Comparison of ENCODE assay signal across 1 cellular context in genomic region chr19:50821622-50822021, GRCh38.
TF ChIP-seq lines count a peak whose summit lies in the region.

No MANE protein-coding gene starts in this region.

TF ChIP-seq in K562, 482 proteins besides CTCF, POLR2A, EP300 and RAD21:
- TF ChIP-seq, protein P1, sequence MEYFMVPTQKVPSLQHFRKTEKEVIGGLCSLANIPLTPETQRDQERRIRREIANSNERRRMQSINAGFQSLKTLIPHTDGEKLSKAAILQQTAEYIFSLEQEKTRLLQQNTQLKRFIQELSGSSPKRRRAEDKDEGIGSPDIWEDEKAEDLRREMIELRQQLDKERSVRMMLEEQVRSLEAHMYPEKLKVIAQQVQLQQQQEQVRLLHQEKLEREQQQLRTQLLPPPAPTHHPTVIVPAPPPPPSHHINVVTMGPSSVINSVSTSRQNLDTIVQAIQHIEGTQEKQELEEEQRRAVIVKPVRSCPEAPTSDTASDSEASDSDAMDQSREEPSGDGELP (CRISPR knock-in tag; IDR thresholded peaks at IDR 0.05; ENCODE audit: borderline replicate concordance), result 0 out of 2 replicates have a peak, but pooled peaks have one; percentile 15
- no peak for TF ChIP-seq SREBF2 (CRISPR knock-in tag; IDR thresholded peaks at IDR 0.05)
TF ChIP-seq in K562: peak in this region for 1.
